In the genomic region with DNA sequence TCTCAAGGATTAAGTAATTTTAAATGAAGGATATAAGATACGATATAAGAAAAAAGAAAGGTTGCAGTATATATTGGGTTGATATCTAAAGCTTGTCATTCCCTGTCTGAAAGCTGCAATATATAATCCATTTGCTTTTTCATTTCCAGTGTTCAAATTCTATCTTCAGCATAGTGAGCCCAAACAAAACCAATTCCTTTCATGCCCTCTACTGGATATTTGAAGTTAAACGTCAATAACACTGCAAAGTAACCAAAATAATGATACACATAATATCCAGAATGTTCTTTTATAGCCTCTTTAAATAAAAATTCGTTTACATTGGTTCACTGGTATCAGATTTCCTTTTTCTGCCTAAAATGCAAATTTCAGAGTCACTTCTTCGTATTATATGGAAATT, we compare ENCODE assay signal across 8 cellular contexts.
DNase-seq lines count a peak whose midpoint lies in the region; ATAC-seq, FAIRE-seq and TF ChIP-seq lines count a peak whose summit lies in the region.

No MANE protein-coding gene starts in this region.

- H3K27ac ChIP-seq in A549 (no peak overlapping the region), PC-3 (ENCODE audit: low read length) (no peak overlapping the region), vagina (no peak overlapping the region)

- H3K4me3 Mint-ChIP-seq in stimulated activated naive CD8-positive, alpha-beta T cell treated with anti-CD3 and anti-CD28 coated beads, Interleukin-15, amount 100 ng/mL, for 72 hours: no peak overlapping the region

- H3K9me2 ChIP-seq in PC-3 (replicated peaks; ENCODE audit: low read length): no peaks in the 10 kb centered on the region

- H3K27me3 ChIP-seq in PC-3 (ENCODE audit: low read length) (peaks cover 8% of the 10 kb centered on the region; the same call in 1 of the 2 replicates), vagina (no peaks in the 10 kb centered on the region)

- H3K4me3 ChIP-seq in A549: no peak overlapping the region
- no peak overlapping the region for H3K4me3 ChIP-seq in PC-3 (ENCODE audit: low read length)
- H3K4me3 ChIP-seq in vagina: no peak overlapping the region

- TF ChIP-seq POLR2A in A549 (IDR thresholded peaks at IDR 0.05; ENCODE audit: low read length) (no peak), vagina (IDR thresholded peaks at IDR 0.05) (no peak)

- H3K9me3 Mint-ChIP-seq in stimulated activated naive CD8-positive, alpha-beta T cell treated with anti-CD3 and anti-CD28 coated beads, Interleukin-15, amount 100 ng/mL, for 72 hours: no peaks in the 10 kb centered on the region

- ATAC-seq in A549 (peak; percentile 52 to 66; a peak in 3 of 6 replicates), PC-3 (peak; percentile 52), HG03045 (IDR thresholded peaks at IDR 0.05; ENCODE audit: unreplicated experiment) (no peak), Right ventricle myocardium inferior (no peak)
- ATAC-seq in stimulated activated naive CD8-positive, alpha-beta T cell treated with anti-CD3 and anti-CD28 coated beads, Interleukin-15, amount 100 ng/mL, for 72 hours: no peak

- H3K4me2 ChIP-seq in A549 (no peak overlapping the region), PC-3 (ENCODE audit: low read length) (no peak overlapping the region)

- FAIRE-seq in A549 (lab: Jason Lieb, UNC): peak; percentile 95
- peak; percentile 50 for FAIRE-seq in frontal cortex (lab: Jason Lieb, UNC)

- no peaks in the 10 kb centered on the region for H3F3A ChIP-seq in PC-3 (ENCODE audit: low read length, unreplicated experiment)

- no peak for TF ChIP-seq EP300 in A549 (IDR thresholded peaks at IDR 0.05)

- no peaks in the 10 kb centered on the region for H3K79me2 ChIP-seq in PC-3 (ENCODE audit: low read length)

- H2AFZ ChIP-seq in PC-3 (ENCODE audit: low read length): no peak overlapping the region

- DNase-seq in A549 (ENCODE audit: low read depth in 1 of 2, low spot score in 1 of 2): peak; percentile 10 to 21
- DNase-seq in PC-3: peak; percentile 76
- DNase-seq in frontal cortex (ENCODE audit: low spot score in 2 of 2): peak in 1 of 2 donors; percentile 12
- no peak for DNase-seq in vagina (ENCODE audit: extremely low spot score in 2 of 2)
- no peak for DNase-seq in stimulated activated naive CD8-positive, alpha-beta T cell treated with anti-CD3 and anti-CD28 coated beads, Interleukin-15, amount 100 ng/mL, for 72 hours
- DNase-seq in Right ventricle myocardium inferior (ENCODE audit: missing footprints): no peak

- no TSS peak for BruUV-seq in PC-3 (replicated peaks; lab: Mats Ljungman, UMichigan)

- H3K36me3 ChIP-seq in PC-3 (ENCODE audit: low read depth, low read length) (no peaks in the 10 kb centered on the region), vagina (no peaks in the 10 kb centered on the region)

- H3K4me1 ChIP-seq in A549: no peaks in the 10 kb centered on the region
- no peaks in the 10 kb centered on the region for H3K4me1 ChIP-seq in PC-3 (ENCODE audit: insufficient read depth, low read length)
- H3K4me1 ChIP-seq in vagina: no peaks in the 10 kb centered on the region

- no peaks in the 10 kb centered on the region for H3K9me3 ChIP-seq in A549
- no peaks in the 10 kb centered on the region for H3K9me3 ChIP-seq in PC-3 (ENCODE audit: low read length)
- no peaks in the 10 kb centered on the region for H3K9me3 ChIP-seq in vagina

- H3K9ac ChIP-seq in PC-3 (ENCODE audit: low read length): no peak overlapping the region

- TF ChIP-seq CTCF in A549 (IDR thresholded peaks at IDR 0.05) (peak; percentile 57), GM12873 (IDR thresholded peaks at IDR 0.05; ENCODE audit: insufficient read depth, low read depth, low read length, missing control alignments) (peak; percentile 23), PC-3 (conservative IDR thresholded peaks at IDR 0.05; ENCODE audit: low read depth, low read length) (peak; percentile 97), vagina (IDR thresholded peaks at IDR 0.05) (no peak)

- peak; percentile 72 to 74 for TF ChIP-seq RAD21 in A549 (conservative IDR thresholded peaks at IDR 0.05 in 1 of 2, IDR thresholded peaks at IDR 0.05 in 1 of 2)

- CTCF ChIA-PET in A549 (lab: Yijun Ruan, JAX): interaction anchor here (0.7 to 7.3 kb wide), 42 partner anchors 10 to 626 kb away, joined by 3 to 80 read pairs (median 5); a partner anchor contains a TSS
- CTCF ChIA-PET in PC-3 (lab: Charles Lee): interaction anchor here (1.2 to 1.5 kb wide), 2 partner anchors 96 to 623 kb away, joined by 3 to 4 read pairs; no protein-coding TSS in a partner anchor

- WGBS in A549 (ENCODE audit: missing lambda C conversion rate): 17% methylated on average over 4 of the region's 4 CpGs

- H3K27me3 Mint-ChIP-seq in stimulated activated naive CD8-positive, alpha-beta T cell treated with anti-CD3 and anti-CD28 coated beads, Interleukin-15, amount 100 ng/mL, for 72 hours: peaks cover 21% of the 10 kb centered on the region

- no peak overlapping the region for H3K27ac Mint-ChIP-seq in stimulated activated naive CD8-positive, alpha-beta T cell treated with anti-CD3 and anti-CD28 coated beads, Interleukin-15, amount 100 ng/mL, for 72 hours

- H3K4me1 Mint-ChIP-seq in stimulated activated naive CD8-positive, alpha-beta T cell treated with anti-CD3 and anti-CD28 coated beads, Interleukin-15, amount 100 ng/mL, for 72 hours: no peaks in the 10 kb centered on the region

- intact Hi-C loops in PC-3 (cut with micrococcal nuclease) (loop anchor here (1.0 kb wide), 4 partner anchors 69 to 623 kb away; no protein-coding TSS in a partner anchor), vagina (cut with DNase I) (no loop called here), Right ventricle myocardium inferior (cut with DNase I) (loop anchor here (10.0 kb wide), 1 partner anchor 451 kb away; a partner anchor contains a TSS)

- POLR2A ChIA-PET in A549 (lab: Yijun Ruan, JAX): interaction anchor here (1.1 to 1.5 kb wide), 2 partner anchors 95 to 486 kb away, joined by 3 read pairs; a partner anchor contains a TSS
- POLR2A ChIA-PET in PC-3 (lab: Charles Lee; ENCODE audit: unreplicated experiment): no interaction called here

- H4K20me1 ChIP-seq in PC-3 (ENCODE audit: low read length): no peaks in the 10 kb centered on the region

TF ChIP-seq in A549, 52 proteins besides CTCF, POLR2A, EP300 and RAD21:
- TF ChIP-seq NPAS2 (CRISPR knock-in tag; IDR thresholded peaks at IDR 0.05; ENCODE audit: borderline replicate concordance): no peak
- TF ChIP-seq, protein P1, sequence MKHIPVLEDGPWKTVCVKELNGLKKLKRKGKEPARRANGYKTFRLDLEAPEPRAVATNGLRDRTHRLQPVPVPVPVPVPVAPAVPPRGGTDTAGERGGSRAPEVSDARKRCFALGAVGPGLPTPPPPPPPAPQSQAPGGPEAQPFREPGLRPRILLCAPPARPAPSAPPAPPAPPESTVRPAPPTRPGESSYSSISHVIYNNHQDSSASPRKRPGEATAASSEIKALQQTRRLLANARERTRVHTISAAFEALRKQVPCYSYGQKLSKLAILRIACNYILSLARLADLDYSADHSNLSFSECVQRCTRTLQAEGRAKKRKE (CRISPR knock-in tag; IDR thresholded peaks at IDR 0.05; ENCODE audit: low read depth): no peak
- TF ChIP-seq SMC3 (IDR thresholded peaks at IDR 0.05): peak; percentile 71
- TF ChIP-seq, protein P2, sequence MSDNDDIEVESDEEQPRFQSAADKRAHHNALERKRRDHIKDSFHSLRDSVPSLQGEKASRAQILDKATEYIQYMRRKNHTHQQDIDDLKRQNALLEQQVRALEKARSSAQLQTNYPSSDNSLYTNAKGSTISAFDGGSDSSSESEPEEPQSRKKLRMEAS (IDR thresholded peaks at IDR 0.05): no peak
- TF ChIP-seq, protein P3, sequence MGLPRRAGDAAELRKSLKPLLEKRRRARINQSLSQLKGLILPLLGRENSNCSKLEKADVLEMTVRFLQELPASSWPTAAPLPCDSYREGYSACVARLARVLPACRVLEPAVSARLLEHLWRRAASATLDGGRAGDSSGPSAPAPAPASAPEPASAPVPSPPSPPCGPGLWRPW (IDR thresholded peaks at IDR 0.05): no peak
TF ChIP-seq in A549: peak in this region for 1.

Comparison
In these comparisons a context has a peak if more than half of its experiments do, and no peak if none do; other contexts are left out.
1. ATAC-seq: peak in A549 (2 of 2) and PC-3 (single experiment); none in HG03045 (single experiment), stimulated activated naive CD8-positive, alpha-beta T cell treated with anti-CD3 and anti-CD28 coated beads, Interleukin-15, amount 100 ng/mL, for 72 hours (single experiment) and Right ventricle myocardium inferior (single experiment).
2. DNase-seq: peak in A549 (2 of 2) and PC-3 (single experiment); none in vagina (0 of 2), stimulated activated naive CD8-positive, alpha-beta T cell treated with anti-CD3 and anti-CD28 coated beads, Interleukin-15, amount 100 ng/mL, for 72 hours (0 of 2) and Right ventricle myocardium inferior (single experiment).
3. CTCF ChIP-seq: peak in A549 (single experiment), GM12873 (single experiment) and PC-3 (single experiment); none in vagina (0 of 3).